Comparison of ENCODE assay signal across 9 cellular contexts in genomic region chr1:109906160-109906838, GRCh38. TPM values are rescaled to one million over a fixed set of nuclear protein-coding genes. Genes with fewer than 3 reads are reported as not detected.
A peak's percentile ranks its signal among the peaks of the same experiment; 100 is the strongest.
DNase-seq lines count a peak whose midpoint lies in the region; ATAC-seq and TF ChIP-seq lines count a peak whose summit lies in the region.
"Had no signal": no experiment of that assay in that cellular context is flagged by ENCODE, and none has a peak within 500 bp of the region (broad histone marks: within the 10 kb centered on the region; RNA-seq: fewer than 3 reads in every experiment).

No MANE protein-coding gene starts in this region.

- H3K27ac ChIP-seq in ascending aorta (no peak overlapping the region), breast epithelium (peak overlapping the region in 1 of 2 donors; percentile 7), psoas muscle (no peak overlapping the region)

- H3K4me3 Mint-ChIP-seq in activated naive CD8-positive, alpha-beta T cell treated with anti-CD3 and anti-CD28 coated beads for 36 hours: peak overlapping the region; percentile 64

- H3K27me3 Mint-ChIP-seq in activated naive CD8-positive, alpha-beta T cell treated with anti-CD3 and anti-CD28 coated beads for 36 hours: no peaks in the 10 kb centered on the region

- H3K4me1 ChIP-seq in ascending aorta (peaks cover 0 to 7% of the 10 kb centered on the region in 2 donors), breast epithelium (peaks cover 0 to 1% of the 10 kb centered on the region in 2 donors), psoas muscle (peaks cover 9% of the 10 kb centered on the region)

- H3K27ac Mint-ChIP-seq in activated naive CD8-positive, alpha-beta T cell treated with anti-CD3 and anti-CD28 coated beads for 36 hours: peak overlapping the region; percentile 96

- H3K4me1 Mint-ChIP-seq in activated naive CD8-positive, alpha-beta T cell treated with anti-CD3 and anti-CD28 coated beads for 36 hours: peaks cover 39% of the 10 kb centered on the region

- H3K9me3 ChIP-seq in ascending aorta: no peaks in the 10 kb centered on the region
- H3K9me3 ChIP-seq in breast epithelium: no peaks in the 10 kb centered on the region
- H3K9me3 ChIP-seq in psoas muscle: no peaks in the 10 kb centered on the region

- peaks cover 9% of the 10 kb centered on the region for H3K36me3 Mint-ChIP-seq in activated naive CD8-positive, alpha-beta T cell treated with anti-CD3 and anti-CD28 coated beads for 36 hours

- TF ChIP-seq CTCF in ascending aorta (IDR thresholded peaks at IDR 0.05) (no peak), breast epithelium (IDR thresholded peaks at IDR 0.05) (no peak), psoas muscle (IDR thresholded peaks at IDR 0.05) (no peak)

- peaks cover 2% of the 10 kb centered on the region for H3K9me3 Mint-ChIP-seq in activated naive CD8-positive, alpha-beta T cell treated with anti-CD3 and anti-CD28 coated beads for 36 hours

- WGBS in psoas muscle, 3 donors: 73 to 90% (median 78%) methylated on average over 7 of the region's 7 CpGs

- no peak for TF ChIP-seq POLR2A in breast epithelium (IDR thresholded peaks at IDR 0.05)

- no peaks in the 10 kb centered on the region for H3K27me3 ChIP-seq in ascending aorta
- no peaks in the 10 kb centered on the region for H3K27me3 ChIP-seq in breast epithelium
- no peaks in the 10 kb centered on the region for H3K27me3 ChIP-seq in psoas muscle (ENCODE audit: insufficient read depth in 3 of 3, low read length in 2 of 3)

- ATAC-seq in GM18517 (IDR thresholded peaks at IDR 0.05; ENCODE audit: unreplicated experiment) (peak; percentile 97), HG02798 (IDR thresholded peaks at IDR 0.05; ENCODE audit: poor library complexity, unreplicated experiment) (peak; percentile 82), psoas muscle (no peak)
- ATAC-seq: HCT116 had no signal

- intact Hi-C loops in ascending aorta (cut with DNase I): no loop called here
- intact Hi-C loops in breast epithelium (cut with DNase I; ENCODE audit: low total_unique reads): loop anchor here (10.0 kb wide), 1 partner anchor 79 kb away; the partner anchor contains the start of gene AHCYL1
- intact Hi-C loops in psoas muscle (cut with DNase I): loop anchor here in 1 of 2 donors (2.0 kb wide), 1 partner anchor 63 kb away; no protein-coding TSS in a partner anchor

- H3K4me3 ChIP-seq in ascending aorta (no peak overlapping the region), breast epithelium (no peak overlapping the region), psoas muscle (no peak overlapping the region)

- H3K36me3 ChIP-seq in ascending aorta: no peaks in the 10 kb centered on the region
- H3K36me3 ChIP-seq in breast epithelium: no peaks in the 10 kb centered on the region
- H3K36me3 ChIP-seq in psoas muscle (ENCODE audit: insufficient read depth in 1 of 2, low read depth in 1 of 2): no peaks in the 10 kb centered on the region

- DNase-seq in OCI-M1 (lab: John Stamatoyannopoulos, UW): peak; percentile 14
- peak; percentile 63 for DNase-seq in activated naive CD8-positive, alpha-beta T cell treated with anti-CD3 and anti-CD28 coated beads for 36 hours
- peak; percentile 47 for DNase-seq in stimulated activated naive CD4-positive, alpha-beta T cell treated with Interleukin-2 at 50 U/mL for 16 hours (lab: John Stamatoyannopoulos, UW)
- DNase-seq in ascending aorta (ENCODE audit: low spot score in 2 of 2): no peak
- no peak for DNase-seq in breast epithelium (ENCODE audit: low spot score in 2 of 2)
- DNase-seq in psoas muscle: no peak

RNA-seq across cellular contexts. Expression of gene CSF1, which starts 4.3 kb away (rescaled TPM):
- total RNA-seq in activated naive CD8-positive, alpha-beta T cell treated with anti-CD3 and anti-CD28 coated beads for 36 hours: 10 to 100 TPM; 21.2 to 24.9 TPM
- total RNA-seq in ascending aorta: 140 TPM
- 10 to 100 TPM; 28.2 to 54.7 (median 54.4) TPM for total RNA-seq in breast epithelium
- total RNA-seq in psoas muscle: 10 to 100 TPM in 3 of 4 donors, 1 to 10 TPM in 1; 7.9 to 14.7 (median 10.6) TPM
- polyA plus RNA-seq in psoas muscle: 10 to 100 TPM in 1 of 3 donors, 1 to 10 TPM in 2; 3.7 to 13.8 (median 6.3) TPM

Comparison
In these comparisons a context has a peak if more than half of its experiments do, and no peak if none do; other contexts are left out.
1. ATAC-seq: peak in GM18517 (single experiment) and HG02798 (single experiment); none in psoas muscle (0 of 4).
2. DNase-seq: peak in OCI-M1 (single experiment), activated naive CD8-positive, alpha-beta T cell treated with anti-CD3 and anti-CD28 coated beads for 36 hours (single experiment) and stimulated activated naive CD4-positive, alpha-beta T cell treated with Interleukin-2 at 50 U/mL for 16 hours (single experiment); none in ascending aorta (0 of 2), breast epithelium (0 of 2) and psoas muscle (0 of 2).